Comparison of ENCODE assay signal across 25 cellular contexts in genomic region chr9:99557816-99558215, GRCh38.
"Had no signal": no experiment of that assay in that cellular context is flagged by ENCODE, and none has a peak within 500 bp of the region (broad histone marks: within the 10 kb centered on the region; RNA-seq: fewer than 3 reads in every experiment).

No MANE protein-coding gene starts in this region.

- H3K4me3 ChIP-seq: left lung, lower lobe of right lung, ovary, right atrium auricular region, right lobe of liver, smooth muscle cell, tibial nerve, uterus had no signal

- H3K27me3 Mint-ChIP-seq: progenitor cell of endocrine pancreas, type B pancreatic cell had no signal

- H3K4me1 Mint-ChIP-seq: immature natural killer cell, mesothelial cell of epicardium, naive B cell, natural killer cell, nephron progenitor cell had no signal

- H3K4me3 Mint-ChIP-seq: immature natural killer cell; mesothelial cell of epicardium; naive B cell; natural killer cell; nephron progenitor cell; stimulated activated naive CD8-positive, alpha-beta T cell treated with anti-CD3 and anti-CD28 coated beads, Interleukin-15, Interleukin-2, amounts not matched to agents 100 ng/mL and 50 ng/mL, for 24 hours; type B pancreatic cell had no signal

- H3K4me2 ChIP-seq: smooth muscle cell had no signal

- H3K27ac Mint-ChIP-seq: immature natural killer cell; mesothelial cell of epicardium; naive B cell; natural killer cell; nephron progenitor cell; progenitor cell of endocrine pancreas; stimulated activated naive CD8-positive, alpha-beta T cell treated with anti-CD3 and anti-CD28 coated beads, Interleukin-15, Interleukin-2, amounts not matched to agents 100 ng/mL and 50 ng/mL, for 24 hours; type B pancreatic cell had no signal

- DNase-seq: hypothalamus; immature natural killer cell; kidney; left colon; left lung; lower lobe of right lung; mesendoderm; naive B cell; natural killer cell; nephron progenitor cell; ovary; right lobe of liver; stimulated activated CD4-positive, alpha-beta T cell treated with anti-CD3 and anti-CD28 coated beads, Interleukin-1b, Interleukin-23, amount 100 ng/mL, for 48 hours; stimulated activated CD4-positive, alpha-beta T cell treated with anti-CD3 and anti-CD28 coated beads, Interleukin-2, amount 100 ng/mL, for 48 hours; stimulated activated CD4-positive, alpha-beta T cell treated with anti-CD3 and anti-CD28 coated beads, Interleukin-4, amount 100 ng/mL, for 4 hours; stimulated activated CD8-positive, alpha-beta memory T cell treated with anti-CD3 and anti-CD28 coated beads, Interleukin-4, amount 100 ng/mL, for 48 hours; stimulated activated naive CD4-positive, alpha-beta T cell; uterus had no signal

- H3K9me3 ChIP-seq: left lung, lower lobe of right lung, ovary, right lobe of liver, uterus had no signal

- H3K27ac ChIP-seq: left lung, lower lobe of right lung, ovary, right atrium auricular region, right lobe of liver, tibial nerve, uterus had no signal

- H3K4me1 ChIP-seq: left lung, lower lobe of right lung, right atrium auricular region, right lobe of liver, uterus had no signal

- H3K36me3 ChIP-seq: left lung, lower lobe of right lung, ovary, right atrium auricular region, right lobe of liver, uterus had no signal

- H3K27me3 ChIP-seq: left lung, ovary, right atrium auricular region, right lobe of liver, tibial nerve, uterus had no signal
